Comparison of ENCODE assay signal across 8 cellular contexts in genomic region chr12:111842556-111843396, GRCh38. TPM values are rescaled to one million over a fixed set of nuclear protein-coding genes. Genes with fewer than 3 reads are reported as not detected.
DNase-seq lines count a peak whose midpoint lies in the region; ATAC-seq and TF ChIP-seq lines count a peak whose summit lies in the region.

No MANE protein-coding gene starts in this region.

- peak overlapping the region; percentile 87 for H3K4me3 ChIP-seq in SJCRH30
- H3K4me3 ChIP-seq in stomach smooth muscle (ENCODE audit: low read length in 2 of 2), result peak overlapping the region; percentile 89 to 100

- peaks cover 8% of the 10 kb centered on the region; the same call in 1 of the 2 replicates for H3K36me3 ChIP-seq in SJCRH30
- H3K36me3 ChIP-seq in stomach smooth muscle (ENCODE audit: control insufficient read depth in 2 of 2, insufficient read depth in 2 of 2, low read length in 2 of 2), result peaks cover 4 to 7% of the 10 kb centered on the region in 2 donors

- H3K9me3 ChIP-seq in SJCRH30 (replicated peaks) (no peaks in the 10 kb centered on the region), stomach smooth muscle (ENCODE audit: control insufficient read depth in 2 of 2, low read length in 2 of 2) (no peaks in the 10 kb centered on the region)

- H3K4me1 ChIP-seq in SJCRH30 (peaks cover 2% of the 10 kb centered on the region), stomach smooth muscle (ENCODE audit: control insufficient read depth, insufficient read depth, low read length) (peaks cover 34% of the 10 kb centered on the region)

- TF ChIP-seq CTCF in chondrocyte (IDR thresholded peaks at IDR 0.05), result no peak

- H3K27ac ChIP-seq in SJCRH30 (peak overlapping the region; percentile 80), stomach smooth muscle (ENCODE audit: low read length) (peak overlapping the region; percentile 95)

- peak overlapping the region; percentile 86 to 100 for H3K9ac ChIP-seq in stomach smooth muscle (ENCODE audit: low read length in 2 of 2)

- peak; percentile 29 for ATAC-seq in HG03045 (IDR thresholded peaks at IDR 0.05; ENCODE audit: unreplicated experiment)

- H3K27me3 ChIP-seq in SJCRH30 (no peaks in the 10 kb centered on the region), stomach smooth muscle (ENCODE audit: control insufficient read depth in 1 of 2, insufficient read depth in 2 of 2, low read length in 2 of 2) (no peaks in the 10 kb centered on the region)

- peaks cover 7% of the 10 kb centered on the region for H3K36me3 Mint-ChIP-seq in chondrocyte (ENCODE audit: low read depth)

- peak; percentile 6 for DNase-seq in activated T-cell treated with anti-CD3 and anti-CD28 coated beads for 1 hour (ENCODE audit: low read depth)
- DNase-seq in activated T-cell treated with anti-CD3 and anti-CD28 coated beads, Interleukin-2, amount 50 U/mL, for 1 hour, result no peak
- peak in 1 of 2 experiments; percentile 29 for DNase-seq in SJCRH30
- no peak for DNase-seq in chondrocyte (ENCODE audit: low spot score)
- DNase-seq in lung microvascular endothelial cell (ENCODE audit: low read depth in 2 of 2), result peak; percentile 31 to 32
- no peak for DNase-seq in NOMO-1 (lab: John Stamatoyannopoulos, UW; ENCODE audit: unreplicated experiment in 2 of 2)

- peaks cover 49% of the 10 kb centered on the region for H3K4me1 Mint-ChIP-seq in chondrocyte (ENCODE audit: low read depth)

- peak overlapping the region; percentile 93 for H3K4me3 Mint-ChIP-seq in chondrocyte (ENCODE audit: unreplicated experiment)

- peak overlapping the region; percentile 96 for H3K27ac Mint-ChIP-seq in chondrocyte (ENCODE audit: unreplicated experiment)

- H3K9me3 Mint-ChIP-seq in chondrocyte (ENCODE audit: low read depth), result peaks cover 2% of the 10 kb centered on the region

- H3K27me3 Mint-ChIP-seq in chondrocyte (ENCODE audit: low read depth), result no peaks in the 10 kb centered on the region

RNA-seq across cellular contexts. Expression of gene MAPKAPK5, which starts 0.7 kb away (rescaled TPM):
- 43.3 and 50.3 TPM in 2 replicates for total RNA-seq in SJCRH30 (2014; rRNA removed; shearing (Covaris generic))
- 30.1 to 31.9 TPM (median 31.6 TPM) in 3 replicates for total RNA-seq in chondrocyte
- 13.5 and 18.5 TPM in 2 replicates for total RNA-seq in lung microvascular endothelial cell

Comparison
In these comparisons a context has a peak if more than half of its experiments do, and no peak if none do; other contexts are left out.
1. DNase-seq: peak in activated T-cell treated with anti-CD3 and anti-CD28 coated beads for 1 hour (single experiment) and lung microvascular endothelial cell (2 of 2); none in activated T-cell treated with anti-CD3 and anti-CD28 coated beads, Interleukin-2, amount 50 U/mL, for 1 hour (single experiment), chondrocyte (single experiment) and NOMO-1 (0 of 2).